In genomic region chr4:101346312-101346561, GRCh38 we compare ENCODE assay signal across 8 cellular contexts. TPM values are rescaled to one million over a fixed set of nuclear protein-coding genes. Genes with fewer than 3 reads are reported as not detected.
A peak's percentile ranks its signal among the peaks of the same experiment; 100 is the strongest.
DNase-seq lines count a peak whose midpoint lies in the region; ATAC-seq, FAIRE-seq and TF ChIP-seq lines count a peak whose summit lies in the region.

No MANE protein-coding gene starts in this region.

- H3K79me1 ChIP-seq in H1 (ENCODE audit: low read depth, low read length), result peaks cover 2% of the 10 kb centered on the region; the same call in 1 of the 2 replicates

- peak overlapping the region; percentile 55 to 91 for H3K4me2 ChIP-seq in H1 (ENCODE audit: insufficient read depth in 1 of 2, low read depth in 2 of 2, low read length in 2 of 2)

- H3K9ac ChIP-seq in H1 (replicated peaks in 1 of 4; ENCODE audit: extremely low read depth in 1 of 4, low read depth in 3 of 4, low read length in 3 of 4), result peak overlapping the region in 1 of 4 experiments; percentile 47; a peak in 1 of 7 replicates

- no peak overlapping the region for H2AFZ ChIP-seq in H1 (ENCODE audit: low read length)

- TF ChIP-seq EP300 in H1 (IDR thresholded peaks at IDR 0.05; ENCODE audit: borderline replicate concordance in 1 of 2, low read depth in 2 of 2, low read length in 2 of 2), result no peak

- TF ChIP-seq CTCF in AG09309 (IDR thresholded peaks at IDR 0.05; ENCODE audit: control insufficient read depth, insufficient read depth, low read depth, low read length, missing control alignments) (no peak), WI38 (IDR thresholded peaks at IDR 0.05; ENCODE audit: low read depth, low read length) (no peak), H1 (IDR thresholded peaks at IDR 0.05; ENCODE audit: control extremely low read depth in 1 of 3, insufficient read depth in 1 of 3, low read depth in 1 of 3, low read length in 3 of 3) (no peak), nephron progenitor cell (IDR thresholded peaks at IDR 0.05) (no peak)

- no peak overlapping the region for H3K4ac ChIP-seq in H1 (replicated peaks; ENCODE audit: insufficient read length, low read depth, low read length)

- H3K27me3 ChIP-seq in H1 (replicated peaks in 1 of 4; ENCODE audit: control insufficient read depth in 3 of 4, extremely low read depth in 1 of 4, insufficient read depth in 3 of 4, low read length in 3 of 4), result peaks cover 0 to 7% (median 3%) of the 10 kb centered on the region in 4 experiments; a peak in 3 of 7 replicates

- CTCF ChIA-PET in H1 (lab: Charles Lee; ENCODE audit: partially characterized antibody), result interaction anchor here (1.3 kb wide), 2 partner anchors 10 to 20 kb away, joined by 3 to 4 read pairs; no protein-coding TSS in a partner anchor

- DNase-seq in AG09309 (ENCODE audit: low read depth) (no peak), H1 (ENCODE audit: low read depth in 1 of 2, low spot score in 2 of 2) (no peak), nephron progenitor cell (no peak), DMS53 (lab: John Stamatoyannopoulos, UW) (no peak)

- H3K27me3 Mint-ChIP-seq in nephron progenitor cell (ENCODE audit: low read depth, poor library complexity), result peaks cover 7% of the 10 kb centered on the region

- H3K4me3 Mint-ChIP-seq in nephron progenitor cell, result peak overlapping the region; percentile 99

- no peak overlapping the region for H4K5ac ChIP-seq in H1 (ENCODE audit: insufficient read length, low read depth, low read length)

- H2BK5ac ChIP-seq in H1 (ENCODE audit: low read depth, low read length), result no peak overlapping the region

- H3K9me3 ChIP-seq in H1 (ENCODE audit: insufficient read depth in 2 of 2, low read depth in 1 of 2, low read length in 1 of 2), result no peaks in the 10 kb centered on the region

- no peak overlapping the region for H4K8ac ChIP-seq in H1 (ENCODE audit: extremely low read depth, insufficient read depth, low read length)

- H3K4me3 ChIP-seq in AG09309 (ENCODE audit: control insufficient read depth, low read depth, low read length) (peak overlapping the region; percentile 82), WI38 (ENCODE audit: low read depth, low read length) (peak overlapping the region; percentile 81), H1 (ENCODE audit: extremely low read depth in 1 of 4, insufficient read depth in 2 of 4, low read depth in 3 of 4, low read length in 4 of 4) (peak overlapping the region; percentile 29 to 98 (median 50); a peak in 7 of 8 replicates)

- H3K56ac ChIP-seq in H1 (replicated peaks; ENCODE audit: insufficient read length, low read depth, low read length), result no peak overlapping the region

- H4K20me1 ChIP-seq in H1 (replicated peaks in 1 of 2; ENCODE audit: control insufficient read depth in 1 of 2, insufficient read depth in 2 of 2, low read length in 2 of 2), result peaks cover 0 to 2% of the 10 kb centered on the region in 2 experiments

- no CpG with 5 or more reads among the region's 12 CpGs for WGBS in H1 (ENCODE audit: extremely low coverage in 1 of 2, insufficient coverage in 1 of 2, insufficient read length in 1 of 2, insufficient replicate concordance in 2 of 2, low coverage in 1 of 2, low lambda C conversion rate in 2 of 2, missing lambda C conversion rate in 1 of 2), 2 experiments

- no peak for FAIRE-seq in H1 (lab: Jason Lieb, UNC)

- peaks cover 36% of the 10 kb centered on the region for H3K4me1 Mint-ChIP-seq in nephron progenitor cell

- H3K27ac ChIP-seq in H1 (ENCODE audit: low read depth, low read length), result no peak overlapping the region

- peaks cover 5% of the 10 kb centered on the region for H3K36me3 Mint-ChIP-seq in nephron progenitor cell (ENCODE audit: low read depth)

- H2BK20ac ChIP-seq in H1 (ENCODE audit: low read length), result no peak overlapping the region

- no peak overlapping the region for H3K23ac ChIP-seq in H1 (ENCODE audit: insufficient read length)

- no peak overlapping the region for H3K18ac ChIP-seq in H1 (ENCODE audit: extremely low read depth, low read length)

- H2BK12ac ChIP-seq in H1 (ENCODE audit: low read depth, low read length), result no peak overlapping the region

- H3K27ac Mint-ChIP-seq in nephron progenitor cell, result peak overlapping the region; percentile 77

- no peaks in the 10 kb centered on the region for H3K36me3 ChIP-seq in H1 (ENCODE audit: control insufficient read depth in 2 of 4, insufficient read depth in 4 of 4, low read length in 3 of 4)

- no peak for TF ChIP-seq RAD21 in H1 (IDR thresholded peaks at IDR 0.05 in 1 of 2, conservative IDR thresholded peaks at IDR 0.05 in 1 of 2; ENCODE audit: low read depth in 2 of 2, low read length in 2 of 2)

- peaks cover 0 to 9% (median 5%) of the 10 kb centered on the region in 4 experiments; a peak in 6 of 7 replicates for H3K4me1 ChIP-seq in H1 (replicated peaks in 1 of 4; ENCODE audit: control insufficient read depth in 3 of 4, insufficient read depth in 4 of 4, low read length in 3 of 4)

- no peak overlapping the region for H2AK5ac ChIP-seq in H1 (ENCODE audit: low read depth, low read length)

- peaks cover 0 to 45% of the 10 kb centered on the region in 2 experiments; a peak in 2 of 4 replicates for H3K79me2 ChIP-seq in H1 (ENCODE audit: control insufficient read depth in 1 of 2, insufficient read depth in 2 of 2, low read length in 2 of 2)

- POLR2A ChIA-PET in H1 (lab: Charles Lee; ENCODE audit: partially characterized antibody), result no interaction called here

- no peak overlapping the region for H2BK120ac ChIP-seq in H1 (replicated peaks; ENCODE audit: low read depth, low read length)

- ATAC-seq in HG03159 (IDR thresholded peaks at IDR 0.05; ENCODE audit: unreplicated experiment) (peak; percentile 8), HG03045 (IDR thresholded peaks at IDR 0.05; ENCODE audit: unreplicated experiment) (no peak), GM19397 (IDR thresholded peaks at IDR 0.05; ENCODE audit: unreplicated experiment) (no peak)

- peaks cover 5% of the 10 kb centered on the region for H3K9me3 Mint-ChIP-seq in nephron progenitor cell

- H3K14ac ChIP-seq in H1 (ENCODE audit: insufficient read length), result no peak overlapping the region

- H4K91ac ChIP-seq in H1 (replicated peaks; ENCODE audit: insufficient read length, low read length), result no peak overlapping the region

- no peak for TF ChIP-seq POLR2A in H1 (IDR thresholded peaks at IDR 0.05; ENCODE audit: control extremely low read depth in 1 of 2, low read depth in 2 of 2, low read length in 2 of 2)

- peaks cover 18% of the 10 kb centered on the region for H3K23me2 ChIP-seq in H1 (ENCODE audit: low read depth, low read length)

- H2BK15ac ChIP-seq in H1 (ENCODE audit: low read length), result no peak overlapping the region

TF ChIP-seq in H1, 55 proteins besides CTCF, POLR2A, EP300 and RAD21:
- TF ChIP-seq GTF2F1 (IDR thresholded peaks at IDR 0.05; ENCODE audit: borderline replicate concordance, low read depth, low read length) (no peak), RBBP5 (IDR thresholded peaks at IDR 0.05; ENCODE audit: borderline replicate concordance, low read depth, low read length) (0 out of 2 replicates have a peak, but pooled peaks have one; percentile 21), SRF (IDR thresholded peaks at IDR 0.05; ENCODE audit: low read depth, low read length) (no peak)

RNA-seq across cellular contexts. Expression of gene PPP3CA, which starts 1.1 kb away (rescaled TPM):
- total RNA-seq in H1 (2021; fragmentation: NEBNext Ultra II Directional; extraction: Animal tissue kit (Norgen Biotek cat#: 25700)), result 35.0 and 38.0 TPM in 2 replicates
- polyA plus RNA-seq in H1 (2011; rRNA removed), result 4.5 and 7.9 TPM in 2 replicates
- 7.1 TPM for polyA plus RNA-seq in H1 (2011; cell fraction: cytosol; rRNA removed)
- 5.1 TPM for polyA plus RNA-seq in H1 (2011; cell fraction: nucleus; rRNA removed)
- polyA plus RNA-seq in H1 (2012, experiment 1 of 2), result 16.7 to 34.7 TPM (median 18.4 TPM) in 4 replicates
- 2.2 TPM for polyA plus RNA-seq in H1 (2012, experiment 2 of 2)
- 41.8 TPM for polyA plus RNA-seq in H1 (2013, experiment 1 of 2)
- 38.8 TPM for polyA plus RNA-seq in H1 (2013, experiment 2 of 2)
- polyA minus RNA-seq in H1 (2011; rRNA and poly(A)+ RNA removed), result 26.1 and 33.7 TPM in 2 replicates
- 17.2 TPM for polyA minus RNA-seq in H1 (2011; cell fraction: cytosol; rRNA and poly(A)+ RNA removed)
- polyA minus RNA-seq in H1 (2011; cell fraction: nucleus; rRNA and poly(A)+ RNA removed), result 35.4 TPM
